ENCODE assay signal across 8 cellular contexts in the genomic region with DNA sequence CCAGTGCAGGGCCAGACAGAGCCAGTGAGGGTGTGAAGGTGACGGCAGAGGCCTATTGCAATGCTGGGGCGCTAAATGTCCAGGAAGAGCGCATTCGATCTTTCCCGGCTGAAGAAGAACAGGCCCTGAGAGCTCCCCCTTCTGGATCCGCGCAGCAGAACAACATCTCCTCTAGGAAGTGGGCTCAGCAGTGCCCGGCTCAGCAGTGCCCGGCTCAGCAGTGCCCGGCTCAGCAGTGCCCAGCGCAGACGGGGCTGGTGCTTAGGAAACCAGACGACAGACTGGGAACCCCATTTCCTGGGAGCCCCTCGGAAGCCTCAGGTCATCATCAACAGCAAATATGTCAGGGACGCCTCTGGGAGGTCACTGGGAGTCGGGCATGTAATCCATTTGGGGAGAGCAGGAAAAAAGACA. TPM values are rescaled to one million over a fixed set of nuclear protein-coding genes. Genes with fewer than 3 reads are reported as not detected.
DNase-seq lines count a peak whose midpoint lies in the region; ATAC-seq and TF ChIP-seq lines count a peak whose summit lies in the region.

No MANE protein-coding gene starts in this region.

- peaks cover 3 to 13% of the 10 kb centered on the region in 2 donors for H3K9me3 ChIP-seq in CD4-positive, alpha-beta memory T cell (ENCODE audit: control insufficient read depth in 1 of 2, low read length in 2 of 2)
- H3K9me3 ChIP-seq in parathyroid adenoma (ENCODE audit: control insufficient read depth, low read length), result no peaks in the 10 kb centered on the region

- no peak overlapping the region for H3K4me3 ChIP-seq in CD4-positive, alpha-beta memory T cell (ENCODE audit: low read length in 2 of 2)
- no peak overlapping the region for H3K4me3 ChIP-seq in foreskin fibroblast (ENCODE audit: low read depth in 1 of 2, low read length in 2 of 2)
- no peak overlapping the region for H3K4me3 ChIP-seq in parathyroid adenoma (ENCODE audit: low read depth, low read length)

- peaks cover 6 to 7% of the 10 kb centered on the region in 2 donors for H3K27me3 Mint-ChIP-seq in CD4-positive, alpha-beta memory T cell

- no peak for ATAC-seq in GM19023 (IDR thresholded peaks at IDR 0.05; ENCODE audit: unreplicated experiment)
- no peak for ATAC-seq in GM18498 (IDR thresholded peaks at IDR 0.05; ENCODE audit: unreplicated experiment)

- H3K36me3 Mint-ChIP-seq in CD4-positive, alpha-beta memory T cell, result peaks cover 0 to 6% of the 10 kb centered on the region in 2 donors

- H3K79me2 ChIP-seq in parathyroid adenoma, result no peaks in the 10 kb centered on the region

- H3K4me1 ChIP-seq in CD4-positive, alpha-beta memory T cell (ENCODE audit: insufficient read depth, low read length), result peaks cover 35% of the 10 kb centered on the region
- H3K4me1 ChIP-seq in parathyroid adenoma, result peaks cover 5% of the 10 kb centered on the region

- H3K9ac ChIP-seq in parathyroid adenoma, result no peak overlapping the region

- peak overlapping the region in 2 of 7 donors; percentile 42 to 74 for H3K27ac Mint-ChIP-seq in CD4-positive, alpha-beta memory T cell

- H3K36me3 ChIP-seq in CD4-positive, alpha-beta memory T cell (ENCODE audit: insufficient read depth, low read length), result no peaks in the 10 kb centered on the region
- H3K36me3 ChIP-seq in parathyroid adenoma (ENCODE audit: control insufficient read depth, insufficient read depth, low read length), result no peaks in the 10 kb centered on the region

- no peak overlapping the region for H3K27ac ChIP-seq in CD4-positive, alpha-beta memory T cell (ENCODE audit: low read depth, low read length)
- no peak overlapping the region for H3K27ac ChIP-seq in parathyroid adenoma

- H3K4me3 Mint-ChIP-seq in CD4-positive, alpha-beta memory T cell, result peak overlapping the region in 4 of 8 donors; percentile 49 to 63 (median 56)

- H3K9me3 Mint-ChIP-seq in CD4-positive, alpha-beta memory T cell, result peaks cover 0 to 20% (median 16%) of the 10 kb centered on the region in 8 donors

- DNase-seq in CD4-positive, alpha-beta memory T cell, result peak; percentile 42 to 52 (median 47)
- peak; percentile 76 for DNase-seq in HEK293T (ENCODE audit: extremely low spot score)
- peak; percentile 39 for DNase-seq in NCI-H82 treated with DMSO at 0.1 percent for 48 hours (lab: John Stamatoyannopoulos, UW; ENCODE audit: unreplicated experiment)
- peak; percentile 63 for DNase-seq in activated T-cell treated with anti-CD3 and anti-CD28 coated beads, Interleukin-2, amount 50 U/mL, for 1 hour
- DNase-seq in foreskin fibroblast, result peak; percentile 35 to 78

- peaks cover 17 to 39% (median 26%) of the 10 kb centered on the region in 4 donors for H3K4me1 Mint-ChIP-seq in CD4-positive, alpha-beta memory T cell

- H2AFZ ChIP-seq in parathyroid adenoma, result peak overlapping the region; percentile 65

- POLR2A ChIA-PET in CD4-positive, alpha-beta memory T cell (lab: Charles Lee; ENCODE audit: partially characterized antibody), result interaction anchor here (0.9 to 3.3 kb wide), 5 partner anchors 11 to 32 kb away, joined by 4 to 31 read pairs (median 7); no protein-coding TSS in a partner anchor
- POLR2A ChIA-PET in HEK293T (lab: Yijun Ruan, JAX), result no interaction called here

- no peaks in the 10 kb centered on the region for H3K27me3 ChIP-seq in CD4-positive, alpha-beta memory T cell (ENCODE audit: insufficient read depth, low read length)
- no peaks in the 10 kb centered on the region for H3K27me3 ChIP-seq in parathyroid adenoma (ENCODE audit: control insufficient read depth, insufficient read depth, low read length)

- peak; percentile 78 for TF ChIP-seq CTCF in foreskin fibroblast (IDR thresholded peaks at IDR 0.05; ENCODE audit: low read depth, low read length)
- TF ChIP-seq CTCF in parathyroid adenoma (IDR thresholded peaks at IDR 0.05), result peak; percentile 85

- intact Hi-C loops in CD4-positive, alpha-beta memory T cell (cut with micrococcal nuclease), result loop anchor here (1.0 to 5.0 kb wide), 3 partner anchors 12 to 699 kb away; no protein-coding TSS in a partner anchor

- H3K4me2 ChIP-seq in parathyroid adenoma (ENCODE audit: low read length), result no peak overlapping the region

- CTCF ChIA-PET in CD4-positive, alpha-beta memory T cell (lab: Charles Lee; ENCODE audit: partially characterized antibody), result interaction anchor here (0.8 to 5.7 kb wide), 27 partner anchors 8 to 198 kb away, joined by 3 to 86 read pairs (median 5); a partner anchor contains a TSS
- CTCF ChIA-PET in HEK293T (lab: Yijun Ruan, JAX), result interaction anchor here (0.6 to 4.5 kb wide), 23 partner anchors 9 to 205 kb away, joined by 3 to 51 read pairs (median 4); no protein-coding TSS in a partner anchor

TF ChIP-seq in HEK293T, 16 proteins besides CTCF, POLR2A, EP300 and RAD21:
- TF ChIP-seq BHLHE40 (IDR thresholded peaks at IDR 0.05; ENCODE audit: borderline replicate concordance) (no peak), ZNF384 (IDR thresholded peaks at IDR 0.05) (no peak), FOXM1 (IDR thresholded peaks at IDR 0.05; ENCODE audit: borderline replicate concordance) (no peak), HDGF (IDR thresholded peaks at IDR 0.05; ENCODE audit: borderline replicate concordance) (no peak), SP1 (IDR thresholded peaks at IDR 0.05) (no peak), ELF4 (IDR thresholded peaks at IDR 0.05) (no peak), FOXA1 (IDR thresholded peaks at IDR 0.05) (no peak), TARDBP (IDR thresholded peaks at IDR 0.05) (no peak), ARNT (IDR thresholded peaks at IDR 0.05) (no peak), FOXK2 (IDR thresholded peaks at IDR 0.05) (no peak), LEF1 (IDR thresholded peaks at IDR 0.05; ENCODE audit: borderline replicate concordance) (no peak)
- TF ChIP-seq, protein P1, sequence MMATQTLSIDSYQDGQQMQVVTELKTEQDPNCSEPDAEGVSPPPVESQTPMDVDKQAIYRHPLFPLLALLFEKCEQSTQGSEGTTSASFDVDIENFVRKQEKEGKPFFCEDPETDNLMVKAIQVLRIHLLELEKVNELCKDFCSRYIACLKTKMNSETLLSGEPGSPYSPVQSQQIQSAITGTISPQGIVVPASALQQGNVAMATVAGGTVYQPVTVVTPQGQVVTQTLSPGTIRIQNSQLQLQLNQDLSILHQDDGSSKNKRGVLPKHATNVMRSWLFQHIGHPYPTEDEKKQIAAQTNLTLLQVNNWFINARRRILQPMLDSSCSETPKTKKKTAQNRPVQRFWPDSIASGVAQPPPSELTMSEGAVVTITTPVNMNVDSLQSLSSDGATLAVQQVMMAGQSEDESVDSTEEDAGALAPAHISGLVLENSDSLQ (IDR thresholded peaks at IDR 0.05), result no peak

RNA-seq across cellular contexts. Expression of a gene that starts 4.7 kb away (rescaled TPM):
- total RNA-seq in CD4-positive, alpha-beta memory T cell, result 1 to 10 TPM; 4.0 to 4.6 TPM
- 10 to 100 TPM in 1 of 2 donors, 1 to 10 TPM in 1; 6.6 to 14.9 TPM for polyA plus RNA-seq in CD4-positive, alpha-beta memory T cell

RNA-seq across cellular contexts. Expression of a gene that starts 8.0 kb away (rescaled TPM):
- 1 to 10 TPM; 2.3 to 2.6 TPM for total RNA-seq in CD4-positive, alpha-beta memory T cell
- polyA plus RNA-seq in CD4-positive, alpha-beta memory T cell, result 1 to 10 TPM; 1.8 to 2.4 TPM

RNA-seq across cellular contexts. Expression of a gene that starts 38.2 kb away (rescaled TPM):
- total RNA-seq in CD4-positive, alpha-beta memory T cell, result 10 to 100 TPM; 29.3 to 29.9 TPM
- polyA plus RNA-seq in CD4-positive, alpha-beta memory T cell, result 10 to 100 TPM; 16.9 to 36.6 TPM

RNA-seq across cellular contexts. Expression of a gene that starts 42.1 kb away (rescaled TPM):
- 10 to 100 TPM; 71.2 to 75.8 TPM for total RNA-seq in CD4-positive, alpha-beta memory T cell
- 10 to 100 TPM; 17.8 to 22.8 TPM for polyA plus RNA-seq in CD4-positive, alpha-beta memory T cell
